Comparison of ENCODE assay signal across 1 cellular context in the genomic region with DNA sequence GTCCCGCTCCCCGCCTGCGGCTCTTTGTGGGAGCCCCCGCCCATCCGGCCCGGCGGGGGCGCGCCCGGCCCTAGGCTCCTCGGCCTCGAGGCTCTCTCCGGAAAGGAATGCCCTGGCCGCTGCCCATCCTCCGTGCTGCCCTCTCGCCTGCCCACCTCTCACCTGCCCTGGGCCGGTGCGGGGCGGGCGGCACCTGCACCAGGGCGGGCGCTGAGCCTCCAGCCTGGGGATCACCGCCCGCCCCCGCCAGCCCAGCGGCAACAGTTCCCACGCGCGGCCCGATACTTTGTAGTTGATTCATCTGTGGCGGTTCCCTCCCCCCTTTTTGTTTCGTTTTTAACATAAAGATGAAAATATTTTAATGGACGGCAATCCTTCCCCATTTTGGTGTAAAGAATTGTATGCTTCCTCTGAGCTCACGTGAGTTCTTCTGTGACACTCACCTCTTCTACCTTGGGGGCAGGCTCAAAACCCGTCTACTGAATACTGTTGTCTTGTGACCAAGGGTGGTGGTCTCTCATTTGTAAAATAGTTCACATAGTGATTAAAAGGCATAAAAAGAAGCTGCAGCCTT.
A peak's percentile ranks its signal among the peaks of the same experiment; 100 is the strongest.
TF ChIP-seq lines count a peak whose summit lies in the region.

No MANE protein-coding gene starts in this region.

TF ChIP-seq in HEK293, 187 proteins besides CTCF, POLR2A, EP300 and RAD21 (continued from another document):
- TF ChIP-seq, protein P1, sequence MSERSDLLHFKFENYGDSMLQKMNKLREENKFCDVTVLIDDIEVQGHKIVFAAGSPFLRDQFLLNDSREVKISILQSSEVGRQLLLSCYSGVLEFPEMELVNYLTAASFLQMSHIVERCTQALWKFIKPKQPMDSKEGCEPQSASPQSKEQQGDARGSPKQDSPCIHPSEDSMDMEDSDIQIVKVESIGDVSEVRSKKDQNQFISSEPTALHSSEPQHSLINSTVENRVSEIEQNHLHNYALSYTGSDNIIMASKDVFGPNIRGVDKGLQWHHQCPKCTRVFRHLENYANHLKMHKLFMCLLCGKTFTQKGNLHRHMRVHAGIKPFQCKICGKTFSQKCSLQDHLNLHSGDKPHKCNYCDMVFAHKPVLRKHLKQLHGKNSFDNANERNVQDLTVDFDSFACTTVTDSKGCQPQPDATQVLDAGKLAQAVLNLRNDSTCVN (tag by site-specific recombination; optimal IDR thresholded peaks at IDR 0.05), result peak; percentile 57
- TF ChIP-seq ZNF510 (tag by site-specific recombination; IDR thresholded peaks at IDR 0.05; ENCODE audit: insufficient replicate concordance) (no peak), EGR2 (tag by site-specific recombination; IDR thresholded peaks at IDR 0.05; ENCODE audit: low read depth) (peak; percentile 4; the same call in 1 of the 2 replicates), ZNF335 (tag by site-specific recombination; conservative IDR thresholded peaks at IDR 0.05) (peak; percentile 26; the same call in 1 of the 2 replicates), ZNF645 (tag by site-specific recombination; IDR thresholded peaks at IDR 0.05) (no peak), KLF10 (tag by site-specific recombination; IDR thresholded peaks at IDR 0.05) (peak; percentile 36; the same call in 1 of the 2 replicates)
